16 cellular contexts compared by ENCODE assay signal in genomic region chr3:59766165-59766872, GRCh38.
A peak's percentile ranks its signal among the peaks of the same experiment; 100 is the strongest.
DNase-seq lines count a peak whose midpoint lies in the region; FAIRE-seq and TF ChIP-seq lines count a peak whose summit lies in the region.
"Had no signal": no experiment of that assay in that cellular context is flagged by ENCODE, and none has a peak within 500 bp of the region (broad histone marks: within the 10 kb centered on the region; RNA-seq: fewer than 3 reads in every experiment).

No MANE protein-coding gene starts in this region.

- H3K4me1 ChIP-seq in astrocyte (ENCODE audit: insufficient read depth, low read length): peaks cover 1% of the 10 kb centered on the region
- no peaks in the 10 kb centered on the region for H3K4me1 ChIP-seq in left ventricle myocardium inferior
- H3K4me1 ChIP-seq in stomach: peaks cover 0 to 26% (median 12%) of the 10 kb centered on the region in 4 donors
- H3K4me1 ChIP-seq in SJCRH30: no peaks in the 10 kb centered on the region

- H3K27ac ChIP-seq in astrocyte (ENCODE audit: low read depth, low read length) (no peak overlapping the region), left ventricle myocardium inferior (replicated peaks) (peak overlapping the region; percentile 56), stomach (peak overlapping the region in 4 of 5 donors; percentile 48 to 65 (median 60)), SJCRH30 (no peak overlapping the region)

- H3K36me3 Mint-ChIP-seq in astrocyte (ENCODE audit: low read depth, unreplicated experiment): no peaks in the 10 kb centered on the region
- H3K36me3 Mint-ChIP-seq: activated naive CD8-positive, alpha-beta T cell treated with anti-CD3 and anti-CD28 coated beads for 36 hours had no signal

- H4K20me1 ChIP-seq in astrocyte (ENCODE audit: insufficient read depth, low read length): no peaks in the 10 kb centered on the region

- H3K4me3 ChIP-seq in astrocyte (ENCODE audit: insufficient read depth, low read depth, low read length) (no peak overlapping the region), left ventricle myocardium inferior (no peak overlapping the region), stomach (no peak overlapping the region), SJCRH30 (no peak overlapping the region)

- TF ChIP-seq CTCF in astrocyte (IDR thresholded peaks at IDR 0.05; ENCODE audit: insufficient read depth, low read depth, low read length) (no peak), left ventricle myocardium inferior (IDR thresholded peaks at IDR 0.05; ENCODE audit: borderline replicate concordance) (no peak), stomach (IDR thresholded peaks at IDR 0.05) (no peak)

- H3K4me1 Mint-ChIP-seq in astrocyte (ENCODE audit: low read depth, unreplicated experiment): peaks cover 3% of the 10 kb centered on the region
- H3K4me1 Mint-ChIP-seq: activated naive CD8-positive, alpha-beta T cell treated with anti-CD3 and anti-CD28 coated beads for 36 hours had no signal

- H2AFZ ChIP-seq in astrocyte (ENCODE audit: low read depth, low read length): no peak overlapping the region

- H3K9me3 Mint-ChIP-seq in astrocyte (ENCODE audit: unreplicated experiment): peaks cover 3% of the 10 kb centered on the region
- H3K9me3 Mint-ChIP-seq: activated naive CD8-positive, alpha-beta T cell treated with anti-CD3 and anti-CD28 coated beads for 36 hours; activated T-cell treated with anti-CD3 and anti-CD28 coated beads, Interleukin-2, amount 50 U/mL, for 24 hours had no signal

- H3K4me3 Mint-ChIP-seq in astrocyte (ENCODE audit: unreplicated experiment): no peak overlapping the region
- H3K4me3 Mint-ChIP-seq: activated CD4-positive, alpha-beta T cell treated with anti-CD3 and anti-CD28 coated beads, Interleukin-2, amount 10 ng/mL, durations not matched to agents 24 days and 14 days; activated naive CD8-positive, alpha-beta T cell treated with anti-CD3 and anti-CD28 coated beads for 36 hours; activated T-cell treated with anti-CD3 and anti-CD28 coated beads, Interleukin-2, amount 50 U/mL, for 24 hours had no signal

- H3K4me2 ChIP-seq in astrocyte (ENCODE audit: low read length): no peak overlapping the region

- no peak overlapping the region for H3K27ac Mint-ChIP-seq in astrocyte (ENCODE audit: unreplicated experiment)
- H3K27ac Mint-ChIP-seq: activated CD4-positive, alpha-beta T cell treated with anti-CD3 and anti-CD28 coated beads, Interleukin-2, amount 10 ng/mL, durations not matched to agents 24 days and 14 days; activated naive CD8-positive, alpha-beta T cell treated with anti-CD3 and anti-CD28 coated beads for 36 hours; activated T-cell treated with anti-CD3 and anti-CD28 coated beads, Interleukin-2, amount 50 U/mL, for 24 hours had no signal

- DNase-seq in GM03348 (ENCODE audit: low spot score) (peak; percentile 77), astrocyte (ENCODE audit: low read depth) (peak; percentile 64), left ventricle myocardium inferior (no peak), stomach (no peak), T-helper 2 cell (no peak), SJCRH30 (no peak), C1 segment of cervical spinal cord (lab: John Stamatoyannopoulos, UW) (no peak)
- no peak for DNase-seq in stimulated activated CD4-positive, alpha-beta T cell treated with anti-CD3 and anti-CD28 coated beads, Interleukin-4, amount 100 ng/mL, for 1 hour
- DNase-seq: activated CD4-positive, alpha-beta T cell treated with anti-CD3 and anti-CD28 coated beads, Interleukin-2, amount 10 ng/mL, durations not matched to agents 24 days and 14 days; activated naive CD8-positive, alpha-beta T cell treated with anti-CD3 and anti-CD28 coated beads for 36 hours; activated T-cell treated with anti-CD3 and anti-CD28 coated beads, Interleukin-2, amount 50 U/mL, for 24 hours; DMS79; MM.1S; NCI-H187; NCI-H510A; stimulated activated CD4-positive, alpha-beta T cell treated with anti-CD3 and anti-CD28 coated beads, Interleukin-15, amount 100 ng/mL, for 24 hours had no signal

- peak; percentile 90 for FAIRE-seq in astrocyte (lab: Jason Lieb, UNC)

- WGBS in stomach, 5 donors: 59 to 82% (median 74%) methylated on average over 6 of the region's 6 CpGs

- no peak for TF ChIP-seq EP300 in stomach (IDR thresholded peaks at IDR 0.05)

- TF ChIP-seq POLR2A in stomach (IDR thresholded peaks at IDR 0.05): no peak

- H3K27me3 ChIP-seq in astrocyte (ENCODE audit: insufficient read depth, low read length) (no peaks in the 10 kb centered on the region), left ventricle myocardium inferior (ENCODE audit: low read depth) (no peaks in the 10 kb centered on the region), stomach (no peaks in the 10 kb centered on the region), SJCRH30 (no peaks in the 10 kb centered on the region)

- intact Hi-C loops in left ventricle myocardium inferior (cut with micrococcal nuclease): no loop called here
- intact Hi-C loops in stomach (cut with DNase I; ENCODE audit: low total_unique reads): no loop called here

- H3K9ac ChIP-seq in astrocyte (ENCODE audit: low read length): no peak overlapping the region

- H3K9me3 ChIP-seq in astrocyte (ENCODE audit: insufficient read depth, low read depth, low read length) (no peaks in the 10 kb centered on the region), left ventricle myocardium inferior (replicated peaks) (no peaks in the 10 kb centered on the region), stomach (no peaks in the 10 kb centered on the region), SJCRH30 (replicated peaks) (no peaks in the 10 kb centered on the region)

- no peaks in the 10 kb centered on the region for H3K36me3 ChIP-seq in astrocyte (ENCODE audit: insufficient read depth, low read length)
- no peaks in the 10 kb centered on the region for H3K36me3 ChIP-seq in left ventricle myocardium inferior
- H3K36me3 ChIP-seq in stomach: no peaks in the 10 kb centered on the region
- H3K36me3 ChIP-seq in SJCRH30: no peaks in the 10 kb centered on the region

- H3K79me2 ChIP-seq in astrocyte (ENCODE audit: insufficient read depth, low read length): no peaks in the 10 kb centered on the region

- peaks cover 14% of the 10 kb centered on the region for H3K27me3 Mint-ChIP-seq in astrocyte (ENCODE audit: low read depth, unreplicated experiment)
- H3K27me3 Mint-ChIP-seq: activated CD4-positive, alpha-beta T cell treated with anti-CD3 and anti-CD28 coated beads, Interleukin-2, amount 10 ng/mL, durations not matched to agents 24 days and 14 days had no signal

Comparison
In these comparisons a context has a peak if more than half of its experiments do, and no peak if none do; other contexts are left out.
1. DNase-seq: peak in GM03348 (single experiment) and astrocyte (single experiment); none in left ventricle myocardium inferior (single experiment), stomach (single experiment), T-helper 2 cell (0 of 5), SJCRH30 (0 of 2), stimulated activated CD4-positive, alpha-beta T cell treated with anti-CD3 and anti-CD28 coated beads, Interleukin-4, amount 100 ng/mL, for 1 hour (single experiment) and C1 segment of cervical spinal cord (0 of 14).
2. H3K27ac ChIP-seq: peak in left ventricle myocardium inferior (single experiment) and stomach (4 of 5); none in astrocyte (single experiment) and SJCRH30 (single experiment).